3 cellular contexts compared by ENCODE assay signal in genomic region chrX:47931970-47932369, GRCh38.
A peak's percentile ranks its signal among the peaks of the same experiment; 100 is the strongest.
DNase-seq lines count a peak whose midpoint lies in the region; ATAC-seq, FAIRE-seq and TF ChIP-seq lines count a peak whose summit lies in the region.
"Not testable (repeated sequence)": the region's sequence is repeated elsewhere in the genome, so short reads cannot be mapped to it uniquely, and the experiment has no call there.

No MANE protein-coding gene starts in this region.

- not testable (repeated sequence) for H3K4me3 ChIP-seq in A549; HEK293 (ENCODE audit: low read depth, low read length); LNCaP clone FGC (ENCODE audit: low read depth, low read length)

- POLR2A ChIA-PET in A549 (lab: Yijun Ruan, JAX); HEK293 (lab: Yijun Ruan, JAX): not testable (repeated sequence)

- H3K4me1 ChIP-seq in A549; HEK293 (ENCODE audit: control insufficient read depth, insufficient read depth, low read length): not testable (repeated sequence)

- not testable (repeated sequence) for H3K4me2 ChIP-seq in A549

- not testable (repeated sequence) for TF ChIP-seq CTCF in A549 (IDR thresholded peaks at IDR 0.05); HEK293 (tag by site-specific recombination; IDR thresholded peaks at IDR 0.05)
- 0 out of 2 replicates have a peak, but pooled peaks have one; percentile 9 for TF ChIP-seq CTCF in LNCaP clone FGC (IDR thresholded peaks at IDR 0.05; ENCODE audit: control insufficient read depth, extremely low read depth, insufficient read depth)

- TF ChIP-seq POLR2A in A549 (IDR thresholded peaks at IDR 0.05; ENCODE audit: low read length), result not testable (repeated sequence)

- not testable (repeated sequence) for DNase-seq in A549 (ENCODE audit: low read depth in 1 of 2, low spot score in 1 of 2); LNCaP clone FGC (ENCODE audit: low read depth)

- TF ChIP-seq EP300 in A549 (IDR thresholded peaks at IDR 0.05), result not testable (repeated sequence)

- not testable (repeated sequence) for TF ChIP-seq RAD21 in A549 (conservative IDR thresholded peaks at IDR 0.05 in 1 of 2, IDR thresholded peaks at IDR 0.05 in 1 of 2)

- 39% methylated on average over 2 of the region's 3 CpGs for WGBS in A549 (ENCODE audit: missing lambda C conversion rate)

- CTCF ChIA-PET in A549 (lab: Yijun Ruan, JAX); HEK293 (lab: Yijun Ruan, JAX): not testable (repeated sequence)

- not testable (repeated sequence) for H3K27ac ChIP-seq in A549; HEK293 (ENCODE audit: extremely low read depth, low read depth, low read length)

- not testable (repeated sequence) for H3K9me3 ChIP-seq in A549; HEK293 (ENCODE audit: control insufficient read depth, insufficient read depth, low read depth, low read length)

- FAIRE-seq in A549 (lab: Jason Lieb, UNC), result not testable (repeated sequence)

- not testable (repeated sequence) for ATAC-seq in A549

- not testable (repeated sequence) for H3K36me3 ChIP-seq in HEK293 (ENCODE audit: control insufficient read depth in 2 of 2, insufficient read depth in 1 of 2, low read length in 2 of 2)

TF ChIP-seq in A549, 52 proteins besides CTCF, POLR2A, EP300 and RAD21:
- TF ChIP-seq ZC3H11A (IDR thresholded peaks at IDR 0.05), result peak; percentile 18; the same call in 1 of the 2 replicates

TF ChIP-seq in HEK293, 187 proteins besides CTCF, POLR2A, EP300 and RAD21:
- TF ChIP-seq ZNF623 (tag by site-specific recombination; IDR thresholded peaks at IDR 0.05) (peak; percentile 35), ZNF140 (tag by site-specific recombination; IDR thresholded peaks at IDR 0.05) (peak; percentile 24; the same call in 1 of the 2 replicates), ZNF266 (tag by site-specific recombination; IDR thresholded peaks at IDR 0.05; ENCODE audit: low read depth) (0 out of 2 replicates have a peak, but pooled peaks have one; percentile 14), ZNF394 (tag by site-specific recombination; IDR thresholded peaks at IDR 0.05; ENCODE audit: borderline replicate concordance) (peak; percentile 51; the same call in 1 of the 2 replicates), ZNF426 (tag by site-specific recombination; IDR thresholded peaks at IDR 0.05) (peak; percentile 50), ZNF555 (tag by site-specific recombination; conservative IDR thresholded peaks at IDR 0.05) (peak; percentile 40), ZBTB11 (tag by site-specific recombination; conservative IDR thresholded peaks at IDR 0.05; ENCODE audit: low read depth) (peak; percentile 44; the same call in 1 of the 2 replicates), ZNF518A (tag by site-specific recombination; conservative IDR thresholded peaks at IDR 0.05; ENCODE audit: low read depth) (peak; percentile 48; the same call in 1 of the 2 replicates)
